In the genomic region with DNA sequence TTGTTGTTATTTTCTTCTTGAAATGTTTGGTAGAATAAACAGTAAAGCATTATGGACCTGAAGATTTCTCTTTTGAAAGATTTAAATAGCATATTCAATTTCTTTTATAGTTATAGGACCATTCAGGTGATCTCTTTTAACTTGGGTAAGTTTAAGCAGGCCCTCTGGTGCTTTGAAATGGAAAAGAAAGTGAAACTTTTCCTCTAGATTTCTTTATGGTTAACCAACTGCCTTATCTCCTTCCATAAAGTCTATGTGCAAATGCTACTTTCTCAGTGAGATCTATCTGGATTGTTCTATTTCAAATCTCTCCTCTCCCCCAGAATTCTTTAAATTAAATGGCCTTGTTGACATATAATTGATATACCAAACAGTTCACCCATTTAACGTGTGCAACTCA, we compare ENCODE assay signal across 18 cellular contexts. TPM values are rescaled to one million over a fixed set of nuclear protein-coding genes. Genes with fewer than 3 reads are reported as not detected.
A peak's percentile ranks its signal among the peaks of the same experiment; 100 is the strongest.
DNase-seq lines count a peak whose midpoint lies in the region; ATAC-seq and TF ChIP-seq lines count a peak whose summit lies in the region.
"Had no signal": no experiment of that assay in that cellular context is flagged by ENCODE, and none has a peak within 500 bp of the region (broad histone marks: within the 10 kb centered on the region; RNA-seq: fewer than 3 reads in every experiment).

No MANE protein-coding gene starts in this region.

- H3K27ac ChIP-seq in left ventricle myocardium inferior (replicated peaks) (no peak overlapping the region), right cardiac atrium (ENCODE audit: low read length) (no peak overlapping the region), OCI-LY3 (ENCODE audit: low read length) (no peak overlapping the region), transverse colon (peak overlapping the region; percentile 5 to 59 (median 56))
- H3K27ac ChIP-seq: C4-2B, uterus had no signal

- no peaks in the 10 kb centered on the region for H3K79me2 ChIP-seq in OCI-LY3 (ENCODE audit: low read length)

- H3K4me3 ChIP-seq in left ventricle myocardium inferior (no peak overlapping the region), right cardiac atrium (ENCODE audit: low read length) (no peak overlapping the region), OCI-LY3 (ENCODE audit: low read length) (no peak overlapping the region), choroid plexus epithelial cell (ENCODE audit: low read depth, low read length) (no peak overlapping the region), transverse colon (no peak overlapping the region)
- H3K4me3 ChIP-seq: heart right ventricle, uterus had no signal

- in situ Hi-C loops in transverse colon (cut with MboI; ENCODE audit: low pct_ligation_motif_present in 1 of 4, low pct_unique_long_range_greater_than_20kb in 1 of 4, low sequenced_read_pairs in 3 of 4) = no loop called here

- TF ChIP-seq EP300 in transverse colon (IDR thresholded peaks at IDR 0.05; ENCODE audit: low read depth) = no peak

- H3K4me1 ChIP-seq in left ventricle myocardium inferior = peaks cover 52% of the 10 kb centered on the region
- H3K4me1 ChIP-seq in right cardiac atrium (ENCODE audit: control insufficient read depth, insufficient read depth, low read length) = peaks cover 6% of the 10 kb centered on the region
- peaks cover 29% of the 10 kb centered on the region for H3K4me1 ChIP-seq in OCI-LY3 (ENCODE audit: low read length)
- H3K4me1 ChIP-seq in transverse colon = peaks cover 11 to 49% (median 22%) of the 10 kb centered on the region in 4 donors
- H3K4me1 ChIP-seq: uterus had no signal

- H3K9me3 ChIP-seq in left ventricle myocardium inferior (replicated peaks) (peaks cover 6% of the 10 kb centered on the region), right cardiac atrium (ENCODE audit: control insufficient read depth, low read length) (no peaks in the 10 kb centered on the region), OCI-LY3 (ENCODE audit: insufficient read depth, low read length) (no peaks in the 10 kb centered on the region), transverse colon (no peaks in the 10 kb centered on the region)
- H3K9me3 ChIP-seq: uterus had no signal

- H3K4me2 ChIP-seq in OCI-LY3 (ENCODE audit: low read length) = peak overlapping the region; percentile 43

- TF ChIP-seq CTCF in left ventricle myocardium inferior (IDR thresholded peaks at IDR 0.05; ENCODE audit: borderline replicate concordance) (peak; percentile 13), OCI-LY3 (IDR thresholded peaks at IDR 0.05; ENCODE audit: low read depth, low read length) (no peak), choroid plexus epithelial cell (conservative IDR thresholded peaks at IDR 0.05; ENCODE audit: low read depth, low read length) (peak; percentile 10), transverse colon (IDR thresholded peaks at IDR 0.05) (no peak)

- no peak for TF ChIP-seq POLR2A in transverse colon (IDR thresholded peaks at IDR 0.05)

- peaks cover 2% of the 10 kb centered on the region; the same call in 1 of the 2 replicates for H4K20me1 ChIP-seq in OCI-LY3 (ENCODE audit: insufficient read depth, low read length)

- intact Hi-C loops in left ventricle myocardium inferior (cut with micrococcal nuclease) (no loop called here), right cardiac atrium (cut with DNase I) (no loop called here), transverse colon (cut with DNase I; ENCODE audit: low total_unique reads) (no loop called here)

- peaks cover 4% of the 10 kb centered on the region for H3K36me3 ChIP-seq in left ventricle myocardium inferior
- no peaks in the 10 kb centered on the region for H3K36me3 ChIP-seq in OCI-LY3 (replicated peaks; ENCODE audit: low read depth, low read length)
- H3K36me3 ChIP-seq in transverse colon = no peaks in the 10 kb centered on the region
- H3K36me3 ChIP-seq: uterus had no signal

- H3K27me3 ChIP-seq in left ventricle myocardium inferior (ENCODE audit: low read depth) = no peaks in the 10 kb centered on the region
- no peaks in the 10 kb centered on the region for H3K27me3 ChIP-seq in right cardiac atrium (ENCODE audit: control insufficient read depth, insufficient read depth)
- H3K27me3 ChIP-seq in OCI-LY3 (ENCODE audit: low read depth, low read length) = no peaks in the 10 kb centered on the region; the same call in 1 of the 2 replicates
- no peaks in the 10 kb centered on the region for H3K27me3 ChIP-seq in transverse colon
- H3K27me3 ChIP-seq: heart right ventricle, uterus had no signal

- 99% methylated on average over 1 of the region's 1 CpG for WGBS in right cardiac atrium
- WGBS in transverse colon (ENCODE audit: low coverage in 1 of 2), 2 donors = 63 to 69% methylated on average over 1 of the region's 1 CpG

- DNase-seq in left ventricle myocardium inferior = no peak
- DNase-seq in right cardiac atrium = no peak
- DNase-seq in choroid plexus epithelial cell (ENCODE audit: low read depth) = peak; percentile 24
- no peak for DNase-seq in transverse colon
- no peak for DNase-seq in NCI-H1436 (lab: John Stamatoyannopoulos, UW)
- no peak for DNase-seq in NK-92 treated with Interleukin-12 subunit alpha and Interleukin-12 subunit beta, amount 100 ng/mL, for 24 hours (lab: John Stamatoyannopoulos, UW)
- DNase-seq: activated CD4-positive, alpha-beta T cell treated with anti-CD3 and anti-CD28 coated beads for 48 hours; activated CD8-positive, alpha-beta memory T cell treated with anti-CD3 and anti-CD28 coated beads, Interleukin-2, amount 50 U/mL, for 48 hours; activated gamma-delta T cell; aorta; H9; heart right ventricle; NCI-H187 treated with DMSO at 0.1 percent for 48 hours; Right ventricle myocardium superior; uterus had no signal

- H3K9ac ChIP-seq in OCI-LY3 (ENCODE audit: low read length) = no peak overlapping the region

- ATAC-seq in right cardiac atrium (no peak), GM21447 (IDR thresholded peaks at IDR 0.05; ENCODE audit: unreplicated experiment) (no peak)
- ATAC-seq: heart right ventricle had no signal

- no peak overlapping the region for H2AFZ ChIP-seq in OCI-LY3 (ENCODE audit: low read depth, low read length)

RNA-seq across cellular contexts. Expression of gene PHACTR2, which starts 54.0 kb away (rescaled TPM):
- 71.0 TPM for total RNA-seq in left ventricle myocardium inferior
- 10 to 100 TPM; 47.3 to 75.7 (median 59.9) TPM for total RNA-seq in right cardiac atrium
- polyA plus RNA-seq in right cardiac atrium = 10.7 TPM
- total RNA-seq in transverse colon = 10 to 100 TPM; 38.6 to 56.8 (median 48.7) TPM

Comparison
In these comparisons a context has a peak if more than half of its experiments do, and no peak if none do; other contexts are left out.
1. H3K27ac ChIP-seq: peak in transverse colon (4 of 4); none in left ventricle myocardium inferior (single experiment), right cardiac atrium (single experiment) and OCI-LY3 (single experiment).
2. CTCF ChIP-seq: peak in left ventricle myocardium inferior (single experiment) and choroid plexus epithelial cell (single experiment); none in OCI-LY3 (single experiment) and transverse colon (0 of 5).